ENCODE assay signal across 1 cellular context in genomic region chr1:1959840-1960479, GRCh38.
TF ChIP-seq lines count a peak whose summit lies in the region.

No MANE protein-coding gene starts in this region.

TF ChIP-seq in HepG2, 621 proteins besides CTCF, POLR2A, EP300 and RAD21 (continued from another document and continues in another):
- TF ChIP-seq ZUFSP (CRISPR knock-in tag; IDR thresholded peaks at IDR 0.05; ENCODE audit: borderline replicate concordance) (no peak), ZNF280B (CRISPR knock-in tag; IDR thresholded peaks at IDR 0.05; ENCODE audit: borderline replicate concordance) (peak; percentile 59; the same call in 1 of the 2 replicates), NFATC3 (CRISPR knock-in tag; IDR thresholded peaks at IDR 0.05) (no peak), GATA4 (IDR thresholded peaks at IDR 0.05; ENCODE audit: borderline replicate concordance, low read depth) (no peak), ZGPAT (CRISPR knock-in tag; IDR thresholded peaks at IDR 0.05) (peak; percentile 78; the same call in 1 of the 2 replicates), THYN1 (CRISPR knock-in tag; IDR thresholded peaks at IDR 0.05; ENCODE audit: borderline replicate concordance, low read depth) (no peak), REXO4 (CRISPR knock-in tag; IDR thresholded peaks at IDR 0.05; ENCODE audit: borderline replicate concordance) (no peak), TBP (CRISPR knock-in tag; IDR thresholded peaks at IDR 0.05) (no peak), ZNF788 (CRISPR knock-in tag; IDR thresholded peaks at IDR 0.05; ENCODE audit: borderline replicate concordance) (peak; percentile 63; the same call in 1 of the 2 replicates), MIER3 (CRISPR knock-in tag; IDR thresholded peaks at IDR 0.05; ENCODE audit: borderline replicate concordance) (peak; percentile 72; the same call in 1 of the 2 replicates), ARID4A (CRISPR knock-in tag; IDR thresholded peaks at IDR 0.05; ENCODE audit: borderline replicate concordance) (peak; percentile 64; the same call in 1 of the 2 replicates), ZNF44 (CRISPR knock-in tag; IDR thresholded peaks at IDR 0.05) (no peak), HNRNPUL1 (IDR thresholded peaks at IDR 0.05; ENCODE audit: low read depth, low read length) (no peak), FOXA1 (IDR thresholded peaks at IDR 0.05) (no peak), FOXA1 (CRISPR knock-in tag; IDR thresholded peaks at IDR 0.05) (no peak), SALL2 (CRISPR knock-in tag; IDR thresholded peaks at IDR 0.05) (peak; percentile 68; the same call in 1 of the 2 replicates), ZNF839 (CRISPR knock-in tag; IDR thresholded peaks at IDR 0.05; ENCODE audit: borderline replicate concordance) (no peak), KMT2A (CRISPR knock-in tag; IDR thresholded peaks at IDR 0.05) (no peak), ZBTB43 (CRISPR knock-in tag; conservative IDR thresholded peaks at IDR 0.05) (0 out of 2 replicates have a peak, but pooled peaks have one; percentile 25), HMGXB3 (CRISPR knock-in tag; IDR thresholded peaks at IDR 0.05; ENCODE audit: borderline replicate concordance) (no peak), ZNF800 (CRISPR knock-in tag; IDR thresholded peaks at IDR 0.05) (no peak), ZBTB44 (CRISPR knock-in tag; IDR thresholded peaks at IDR 0.05) (no peak), ZNF282 (IDR thresholded peaks at IDR 0.05; ENCODE audit: partially characterized antibody) (no peak), SP140L (CRISPR knock-in tag; IDR thresholded peaks at IDR 0.05; ENCODE audit: borderline replicate concordance) (no peak), ZNF83 (CRISPR knock-in tag; IDR thresholded peaks at IDR 0.05; ENCODE audit: borderline replicate concordance) (no peak), ZNF513 (CRISPR knock-in tag; conservative IDR thresholded peaks at IDR 0.05) (no peak), PCBP2 (optimal IDR thresholded peaks at IDR 0.05; ENCODE audit: low read depth, low read length, poor library complexity, severe bottlenecking) (no peak), CBX5 (CRISPR knock-in tag; IDR thresholded peaks at IDR 0.05; ENCODE audit: borderline replicate concordance) (peak; percentile 62; the same call in 1 of the 2 replicates), ZNF629 (CRISPR knock-in tag; conservative IDR thresholded peaks at IDR 0.05) (0 out of 2 replicates have a peak, but pooled peaks have one; percentile 27), SP5 (CRISPR knock-in tag; IDR thresholded peaks at IDR 0.05; ENCODE audit: borderline replicate concordance, low read depth) (peak; percentile 32; the same call in 1 of the 2 replicates), IRF2 (CRISPR knock-in tag; IDR thresholded peaks at IDR 0.05) (peak; percentile 78; the same call in 1 of the 2 replicates), FOXK2 (IDR thresholded peaks at IDR 0.05) (no peak), ZNF674 (CRISPR knock-in tag; IDR thresholded peaks at IDR 0.05; ENCODE audit: low read depth) (no peak), AHR (CRISPR knock-in tag; IDR thresholded peaks at IDR 0.05) (no peak), ZFYVE20 (CRISPR knock-in tag; IDR thresholded peaks at IDR 0.05; ENCODE audit: borderline replicate concordance, low read depth) (no peak), ISL2 (CRISPR knock-in tag; IDR thresholded peaks at IDR 0.05) (peak; percentile 45), ZNF121 (CRISPR knock-in tag; IDR thresholded peaks at IDR 0.05) (no peak), MXD3 (CRISPR knock-in tag; IDR thresholded peaks at IDR 0.05) (no peak), HDAC2 (CRISPR knock-in tag; IDR thresholded peaks at IDR 0.05) (no peak; the same call in none of the 2 replicates), ZNF749 (CRISPR knock-in tag; IDR thresholded peaks at IDR 0.05; ENCODE audit: borderline replicate concordance) (no peak)
